1 cellular context compared by ENCODE assay signal in genomic region chr5:80985600-80986228, GRCh38.
TF ChIP-seq lines count a peak whose summit lies in the region.

No MANE protein-coding gene starts in this region.

TF ChIP-seq in WTC11, 78 proteins besides CTCF, POLR2A, EP300 and RAD21 (continued from another document):
- TF ChIP-seq ZNF512 (CRISPR knock-in tag; IDR thresholded peaks at IDR 0.05; ENCODE audit: borderline replicate concordance) (no peak), E2F1 (CRISPR knock-in tag; IDR thresholded peaks at IDR 0.05) (no peak), FOXJ3 (CRISPR knock-in tag; IDR thresholded peaks at IDR 0.05; ENCODE audit: borderline replicate concordance) (no peak), ZMAT4 (CRISPR knock-in tag; IDR thresholded peaks at IDR 0.05) (no peak), NR1H2 (CRISPR knock-in tag; IDR thresholded peaks at IDR 0.05) (no peak), ZNF396 (CRISPR knock-in tag; IDR thresholded peaks at IDR 0.05; ENCODE audit: borderline replicate concordance) (no peak), GRHL2 (CRISPR knock-in tag; IDR thresholded peaks at IDR 0.05; ENCODE audit: insufficient replicate concordance, severe bottlenecking) (no peak), ESRRA (CRISPR knock-in tag; IDR thresholded peaks at IDR 0.05; ENCODE audit: borderline replicate concordance) (no peak)
- TF ChIP-seq, protein P1, sequence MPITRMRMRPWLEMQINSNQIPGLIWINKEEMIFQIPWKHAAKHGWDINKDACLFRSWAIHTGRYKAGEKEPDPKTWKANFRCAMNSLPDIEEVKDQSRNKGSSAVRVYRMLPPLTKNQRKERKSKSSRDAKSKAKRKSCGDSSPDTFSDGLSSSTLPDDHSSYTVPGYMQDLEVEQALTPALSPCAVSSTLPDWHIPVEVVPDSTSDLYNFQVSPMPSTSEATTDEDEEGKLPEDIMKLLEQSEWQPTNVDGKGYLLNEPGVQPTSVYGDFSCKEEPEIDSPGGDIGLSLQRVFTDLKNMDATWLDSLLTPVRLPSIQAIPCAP (CRISPR knock-in tag; IDR thresholded peaks at IDR 0.05) = no peak
